Comparison of ENCODE assay signal across 16 cellular contexts in genomic region chr12:100401660-100402059, GRCh38. TPM values are rescaled to one million over a fixed set of nuclear protein-coding genes. Genes with fewer than 3 reads are reported as not detected.
DNase-seq lines count a peak whose midpoint lies in the region; ATAC-seq and FAIRE-seq lines count a peak whose summit lies in the region.
"Had no signal": no experiment of that assay in that cellular context is flagged by ENCODE, and none has a peak within 500 bp of the region (broad histone marks: within the 10 kb centered on the region; RNA-seq: fewer than 3 reads in every experiment).

No MANE protein-coding gene starts in this region.

- H3K4me3 Mint-ChIP-seq in T-helper 17 cell, result no peak overlapping the region
- H3K4me3 Mint-ChIP-seq: activated naive CD8-positive, alpha-beta T cell treated with anti-CD3 and anti-CD28 coated beads for 36 hours had no signal

- H3K27me3 Mint-ChIP-seq in T-helper 17 cell, result peaks cover 6% of the 10 kb centered on the region

- intact Hi-C loops in left colon (cut with DNase I, micrococcal nuclease), result no loop called here

- H3K27ac Mint-ChIP-seq in T-helper 17 cell, result no peak overlapping the region
- H3K27ac Mint-ChIP-seq: activated naive CD8-positive, alpha-beta T cell treated with anti-CD3 and anti-CD28 coated beads for 36 hours had no signal

- peak; percentile 90 for FAIRE-seq in colon (lab: Jason Lieb, UNC)
- FAIRE-seq: G401.6, GM18507 had no signal

- no peaks in the 10 kb centered on the region for H3K9me3 ChIP-seq in T-helper 17 cell (ENCODE audit: control insufficient read depth, low read length, poor library complexity, severe bottlenecking)
- H3K9me3 ChIP-seq: BLaER1 had no signal

- no peaks in the 10 kb centered on the region for H3K4me1 Mint-ChIP-seq in T-helper 17 cell
- H3K4me1 Mint-ChIP-seq: activated naive CD8-positive, alpha-beta T cell treated with anti-CD3 and anti-CD28 coated beads for 36 hours had no signal

- ATAC-seq in left colon (peak; percentile 68), T-helper 17 cell (no peak)

- H3K36me3 Mint-ChIP-seq in T-helper 17 cell (ENCODE audit: low read depth), result no peaks in the 10 kb centered on the region
- H3K36me3 Mint-ChIP-seq: activated naive CD8-positive, alpha-beta T cell treated with anti-CD3 and anti-CD28 coated beads for 36 hours had no signal

- DNase-seq in COLO829 (ENCODE audit: low spot score), result peak; percentile 69
- DNase-seq in LoVo (ENCODE audit: low spot score), result peak; percentile 50
- no peak for DNase-seq in left colon
- no peak for DNase-seq in NCI-H1694 treated with DMSO at 0.1 percent for 48 hours (lab: John Stamatoyannopoulos, UW)
- DNase-seq in activated naive CD4-positive, alpha-beta T cell (lab: John Stamatoyannopoulos, UW), result no peak
- no peak for DNase-seq in GDM1 (lab: John Stamatoyannopoulos, UW)
- no peak for DNase-seq in T-helper 17 cell
- DNase-seq: activated naive CD8-positive, alpha-beta T cell treated with anti-CD3 and anti-CD28 coated beads for 36 hours; effector memory CD4-positive, alpha-beta T cell; KBM-7; NCI-H1930 had no signal

RNA-seq across cellular contexts. Expression of gene SLC17A8, which starts 44.8 kb away (rescaled TPM):
- total RNA-seq in left colon, result 10 to 100 TPM in 1 of 2 donors, 1 to 10 TPM in 1; 2.3 to 15.2 TPM
- not detected for total RNA-seq in T-helper 17 cell
- total RNA-seq: activated naive CD8-positive, alpha-beta T cell treated with anti-CD3 and anti-CD28 coated beads for 36 hours; posterior vena cava had no signal

Comparison
In these comparisons a context has a peak if more than half of its experiments do, and no peak if none do; other contexts are left out.
1. DNase-seq: peak in COLO829 (single experiment) and LoVo (single experiment); none in left colon (0 of 2), NCI-H1694 treated with DMSO at 0.1 percent for 48 hours (single experiment), activated naive CD4-positive, alpha-beta T cell (0 of 4), GDM1 (single experiment) and T-helper 17 cell (0 of 3).